Comparison of ENCODE assay signal across 13 cellular contexts in genomic region chr13:59745395-59745788, GRCh38.
A peak's percentile ranks its signal among the peaks of the same experiment; 100 is the strongest.
DNase-seq lines count a peak whose midpoint lies in the region; ATAC-seq and TF ChIP-seq lines count a peak whose summit lies in the region.
"Had no signal": no experiment of that assay in that cellular context is flagged by ENCODE, and none has a peak within 500 bp of the region (broad histone marks: within the 10 kb centered on the region; RNA-seq: fewer than 3 reads in every experiment).

No MANE protein-coding gene starts in this region.

- intact Hi-C loops in adrenal gland (cut with DNase I), result no loop called here

- no peaks in the 10 kb centered on the region for H3K27me3 Mint-ChIP-seq in stimulated activated memory B cell treated with anti-CD40 and anti-IgM and Interleukin-4, amounts not matched to agents 10 μg/mL and 1 μg/mL and 100 μg/mL, for 72 hours

- no peak overlapping the region for H3K4me3 Mint-ChIP-seq in stimulated activated memory B cell treated with anti-CD40 and anti-IgM and Interleukin-4, amounts not matched to agents 10 μg/mL and 1 μg/mL and 100 μg/mL, for 72 hours

- 81 to 93% (median 85%) methylated on average over 1 of the region's 1 CpG for WGBS in adrenal gland, 4 donors

- TF ChIP-seq POLR2A in adrenal gland (IDR thresholded peaks at IDR 0.05), result no peak

- POLR2A ChIA-PET in AG04450 (lab: Yijun Ruan, JAX), result no interaction called here

- ATAC-seq in GM21528 (IDR thresholded peaks at IDR 0.05; ENCODE audit: low FRiP score, unreplicated experiment) (peak; percentile 45), HG03571 (IDR thresholded peaks at IDR 0.05; ENCODE audit: unreplicated experiment) (peak; percentile 70), HG02852 (IDR thresholded peaks at IDR 0.05; ENCODE audit: unreplicated experiment) (no peak)
- ATAC-seq in stimulated activated memory B cell treated with anti-CD40 and anti-IgM and Interleukin-4, amounts not matched to agents 10 μg/mL and 1 μg/mL and 100 μg/mL, for 72 hours, result no peak
- ATAC-seq: stimulated activated naive CD8-positive, alpha-beta T cell treated with anti-CD3 and anti-CD28 coated beads, Interleukin-15, Interleukin-2, amounts not matched to agents 100 U/mL and 50 U/mL, for 24 hours had no signal

- H3K27me3 ChIP-seq in AG04450 (ENCODE audit: control insufficient read depth, insufficient read depth, low read length), result no peaks in the 10 kb centered on the region
- H3K27me3 ChIP-seq in adrenal gland, result no peaks in the 10 kb centered on the region

- H3K36me3 Mint-ChIP-seq in stimulated activated memory B cell treated with anti-CD40 and anti-IgM and Interleukin-4, amounts not matched to agents 10 μg/mL and 1 μg/mL and 100 μg/mL, for 72 hours, result no peaks in the 10 kb centered on the region

- H3K27ac ChIP-seq in AG04450 (ENCODE audit: low read depth, low read length) (no peak overlapping the region), adrenal gland (no peak overlapping the region)

- H3K36me3 ChIP-seq in adrenal gland (replicated peaks in 1 of 2), result no peaks in the 10 kb centered on the region

- H3K4me3 ChIP-seq in AG04450 (ENCODE audit: low read depth, low read length) (no peak overlapping the region), fibroblast of the aortic adventitia (ENCODE audit: low read depth, low read length) (no peak overlapping the region), adrenal gland (no peak overlapping the region)

- DNase-seq in AG04450 (ENCODE audit: low read depth, low spot score) (peak; percentile 23), fibroblast of the aortic adventitia (ENCODE audit: low read depth) (peak; percentile 62), adrenal gland (no peak), cortex of kidney (lab: John Stamatoyannopoulos, UW) (no peak)
- DNase-seq: glutamatergic neuron; KG1; NCI-H510A; stimulated activated CD4-positive, alpha-beta T cell treated with anti-CD3 and anti-CD28 coated beads, Interleukin-12 subunit alpha, Interleukin-12 subunit beta, amount 100 ng/mL, for 4 hours; stimulated activated naive CD8-positive, alpha-beta T cell treated with anti-CD3 and anti-CD28 coated beads, Interleukin-15, Interleukin-2, amounts not matched to agents 100 U/mL and 50 U/mL, for 24 hours had no signal

- H3K9me3 Mint-ChIP-seq in stimulated activated memory B cell treated with anti-CD40 and anti-IgM and Interleukin-4, amounts not matched to agents 10 μg/mL and 1 μg/mL and 100 μg/mL, for 72 hours, result no peaks in the 10 kb centered on the region

- CTCF ChIA-PET in AG04450 (lab: Charles Lee), result interaction anchor here (1.2 to 2.1 kb wide), 2 partner anchors 8 to 26 kb away, joined by 3 to 12 read pairs; no protein-coding TSS in a partner anchor

- no peaks in the 10 kb centered on the region for H3K4me1 ChIP-seq in adrenal gland (replicated peaks in 1 of 2)

- TF ChIP-seq CTCF in AG04450 (IDR thresholded peaks at IDR 0.05; ENCODE audit: low read depth, low read length), result no peak
- no peak for TF ChIP-seq CTCF in fibroblast of the aortic adventitia (IDR thresholded peaks at IDR 0.05; ENCODE audit: insufficient read depth, low read length)
- TF ChIP-seq CTCF in adrenal gland (IDR thresholded peaks at IDR 0.05), result no peak

- H3K9me3 ChIP-seq in AG04450 (ENCODE audit: control insufficient read depth, insufficient read depth, low read length) (no peaks in the 10 kb centered on the region), adrenal gland (replicated peaks in 1 of 3) (no peaks in the 10 kb centered on the region)

- no peak overlapping the region for H3K27ac Mint-ChIP-seq in stimulated activated memory B cell treated with anti-CD40 and anti-IgM and Interleukin-4, amounts not matched to agents 10 μg/mL and 1 μg/mL and 100 μg/mL, for 72 hours

- H3K4me1 Mint-ChIP-seq in stimulated activated memory B cell treated with anti-CD40 and anti-IgM and Interleukin-4, amounts not matched to agents 10 μg/mL and 1 μg/mL and 100 μg/mL, for 72 hours, result peaks cover 8% of the 10 kb centered on the region

Comparison
In these comparisons a context has a peak if more than half of its experiments do, and no peak if none do; other contexts are left out.
1. DNase-seq: peak in AG04450 (single experiment) and fibroblast of the aortic adventitia (single experiment); none in adrenal gland (0 of 7) and cortex of kidney (single experiment).
2. ATAC-seq: peak in GM21528 (single experiment) and HG03571 (single experiment); none in stimulated activated memory B cell treated with anti-CD40 and anti-IgM and Interleukin-4, amounts not matched to agents 10 μg/mL and 1 μg/mL and 100 μg/mL, for 72 hours (single experiment) and HG02852 (single experiment).